ENCODE assay signal across 26 cellular contexts in genomic region chr1:80673935-80674597, GRCh38.
A peak's percentile ranks its signal among the peaks of the same experiment; 100 is the strongest.
DNase-seq lines count a peak whose midpoint lies in the region; ATAC-seq, FAIRE-seq and TF ChIP-seq lines count a peak whose summit lies in the region.
"Had no signal": no experiment of that assay in that cellular context is flagged by ENCODE, and none has a peak within 500 bp of the region (broad histone marks: within the 10 kb centered on the region; RNA-seq: fewer than 3 reads in every experiment).

No MANE protein-coding gene starts in this region.

- H3K27me3 Mint-ChIP-seq in nephron (ENCODE audit: low read depth) = no peaks in the 10 kb centered on the region
- H3K27me3 Mint-ChIP-seq: activated naive CD8-positive, alpha-beta T cell; central memory CD8-positive, alpha-beta T cell; natural killer cell treated with Interleukin-12 subunit alpha and Interleukin-12 subunit beta and Interleukin-15 and Interleukin-18, amount 100 ng/mL, for 72 hours had no signal

- TF ChIP-seq CTCF in A549 (IDR thresholded peaks at IDR 0.05) (no peak), epithelial cell of esophagus (IDR thresholded peaks at IDR 0.05; ENCODE audit: insufficient read depth, low read depth, low read length, missing control alignments) (no peak), nephron (IDR thresholded peaks at IDR 0.05; ENCODE audit: unreplicated experiment in 3 of 3) (no peak)

- H3K27ac ChIP-seq in A549 (no peak overlapping the region), HUES64 (ENCODE audit: low read depth, low read length) (peak overlapping the region; percentile 28; the same call in 1 of the 2 replicates)
- H3K27ac ChIP-seq: epithelial cell of prostate, left lung had no signal

- POLR2A ChIA-PET in A549 (lab: Yijun Ruan, JAX) = no interaction called here

- 0 out of 3 replicates have a peak overlapping the region, but pooled peaks have one; percentile 19 for H3K4me2 ChIP-seq in A549

- H3K9me3 ChIP-seq in A549 (no peaks in the 10 kb centered on the region), HUES64 (ENCODE audit: insufficient read depth, low read depth, low read length) (no peaks in the 10 kb centered on the region)
- H3K9me3 ChIP-seq: BE2C, Caco-2, left lung had no signal

- H3K9me3 Mint-ChIP-seq in nephron = no peaks in the 10 kb centered on the region

- no peak for TF ChIP-seq EP300 in A549 (IDR thresholded peaks at IDR 0.05)

- 20% methylated on average over 3 of the region's 3 CpGs for WGBS in A549 (ENCODE audit: missing lambda C conversion rate)
- 60% methylated on average over 1 of the region's 3 CpGs for WGBS in HUES64

- no peaks in the 10 kb centered on the region for H3K27me3 ChIP-seq in HUES64 (ENCODE audit: insufficient read depth, low read length)
- H3K27me3 ChIP-seq: BE2C, left lung had no signal

- no peak overlapping the region for H3K4me3 Mint-ChIP-seq in nephron
- H3K4me3 Mint-ChIP-seq: activated naive CD8-positive, alpha-beta T cell; central memory CD8-positive, alpha-beta T cell; immature natural killer cell; natural killer cell treated with Interleukin-12 subunit alpha and Interleukin-12 subunit beta and Interleukin-15 and Interleukin-18, amount 100 ng/mL, for 72 hours had no signal

- H3K4me3 ChIP-seq in A549 (no peak overlapping the region), HUES64 (ENCODE audit: low read length) (peak overlapping the region; percentile 10; the same call in 1 of the 2 replicates), epithelial cell of esophagus (ENCODE audit: low read length) (no peak overlapping the region)
- H3K4me3 ChIP-seq: left lung had no signal

- DNase-seq in A549 (ENCODE audit: low read depth in 1 of 2, low spot score in 1 of 2) (no peak), epithelial cell of esophagus (ENCODE audit: low read depth) (peak; percentile 12), anterior cingulate cortex (lab: John Stamatoyannopoulos, UW) (no peak), DMS53 treated with DMSO at 0.1 percent for 48 hours (lab: John Stamatoyannopoulos, UW; ENCODE audit: unreplicated experiment) (no peak), KG1 (lab: John Stamatoyannopoulos, UW) (no peak), NCI-H2227 (lab: John Stamatoyannopoulos, UW; ENCODE audit: unreplicated experiment) (no peak)
- DNase-seq: activated CD4-positive, alpha-beta T cell treated with anti-CD3 and anti-CD28 coated beads, Interleukin-2, amount 50 U/mL, for 4 hours; activated CD4-positive, CD25-positive, alpha-beta regulatory T cell; activated CD8-positive, alpha-beta memory T cell treated with anti-CD3 and anti-CD28 coated beads, Interleukin-2, amount 50 U/mL, for 48 hours; BE2C; Caco-2; immature natural killer cell; KBM-7; left lung; NCI-H1417 treated with DMSO at 0.1 percent for 48 hours; NCI-H2107; NCI-H446 treated with DMSO at 0.1 percent for 48 hours; Right ventricle myocardium superior; T-helper 9 cell had no signal

- H3K4me1 ChIP-seq in A549 (no peaks in the 10 kb centered on the region), HUES64 (ENCODE audit: insufficient read depth, low read length) (peaks cover 30% of the 10 kb centered on the region)
- H3K4me1 ChIP-seq: BE2C, Caco-2, left lung had no signal

- no peak overlapping the region for H3K9ac ChIP-seq in HUES64 (ENCODE audit: low read depth, low read length)

- no peaks in the 10 kb centered on the region for H3K36me3 Mint-ChIP-seq in nephron (ENCODE audit: low read depth)
- H3K36me3 Mint-ChIP-seq: activated naive CD8-positive, alpha-beta T cell; immature natural killer cell; natural killer cell treated with Interleukin-12 subunit alpha and Interleukin-12 subunit beta and Interleukin-15 and Interleukin-18, amount 100 ng/mL, for 72 hours had no signal

- peak overlapping the region; percentile 57 to 82 (median 77) for H3K27ac Mint-ChIP-seq in nephron
- H3K27ac Mint-ChIP-seq: activated naive CD8-positive, alpha-beta T cell; activated T-helper 2 cell treated with anti-CD3 and anti-CD28 coated beads, Interferon-gamma antibody, Interleukin-2, Interleukin-4, amounts not matched to agents 10 μg/mL and 5 μg/mL and 100 μg/mL, durations not matched to agents 14 hours and 24 hours and 36 hours; immature natural killer cell; natural killer cell treated with Interleukin-12 subunit alpha and Interleukin-12 subunit beta and Interleukin-15 and Interleukin-18, amount 100 ng/mL, for 72 hours had no signal

- CTCF ChIA-PET in A549 (lab: Yijun Ruan, JAX) = no interaction called here

- TF ChIP-seq RAD21 in A549 (conservative IDR thresholded peaks at IDR 0.05 in 1 of 2, IDR thresholded peaks at IDR 0.05 in 1 of 2) = no peak

- no peak for TF ChIP-seq POLR2A in A549 (IDR thresholded peaks at IDR 0.05; ENCODE audit: low read length)

- no peak for FAIRE-seq in A549 (lab: Jason Lieb, UNC)

- H3K36me3 ChIP-seq in HUES64 (ENCODE audit: insufficient read depth, low read length) = no peaks in the 10 kb centered on the region
- H3K36me3 ChIP-seq: BE2C, left lung had no signal

- no peak for ATAC-seq in A549
- ATAC-seq: left lung; natural killer cell treated with Interleukin-12 subunit alpha and Interleukin-12 subunit beta and Interleukin-15 and Interleukin-18, amount 100 ng/mL, for 72 hours had no signal

- H3K4me1 Mint-ChIP-seq in nephron = peaks cover 10% of the 10 kb centered on the region
- H3K4me1 Mint-ChIP-seq: central memory CD8-positive, alpha-beta T cell; immature natural killer cell had no signal

TF ChIP-seq in A549, 52 proteins besides CTCF, POLR2A, EP300 and RAD21:
- TF ChIP-seq KDM5A (IDR thresholded peaks at IDR 0.05) (no peak), HOXB5 (CRISPR knock-in tag; IDR thresholded peaks at IDR 0.05) (no peak), KDM1A (IDR thresholded peaks at IDR 0.05; ENCODE audit: low read depth) (no peak), HDAC2 (IDR thresholded peaks at IDR 0.05) (no peak), HOXA7 (CRISPR knock-in tag; IDR thresholded peaks at IDR 0.05) (no peak), EHMT2 (IDR thresholded peaks at IDR 0.05; ENCODE audit: low read depth) (no peak), ZC3H11A (IDR thresholded peaks at IDR 0.05) (no peak), ZFP36 (IDR thresholded peaks at IDR 0.05; ENCODE audit: borderline replicate concordance, partially characterized antibody) (no peak), FOSB (CRISPR knock-in tag; IDR thresholded peaks at IDR 0.05) (no peak), PHF8 (IDR thresholded peaks at IDR 0.05; ENCODE audit: borderline replicate concordance, low read depth) (no peak), BCL3 (IDR thresholded peaks at IDR 0.05) (no peak), TFCP2L1 (CRISPR knock-in tag; IDR thresholded peaks at IDR 0.05) (no peak)
